Comparison of ENCODE assay signal across 23 cellular contexts in genomic region chr9:134789168-134789567, GRCh38.
"Had no signal": no experiment of that assay in that cellular context is flagged by ENCODE, and none has a peak within 500 bp of the region (broad histone marks: within the 10 kb centered on the region; RNA-seq: fewer than 3 reads in every experiment).

No MANE protein-coding gene starts in this region.

- H3K4me3 Mint-ChIP-seq: activated CD8-positive, alpha-beta T cell treated with anti-CD3 and anti-CD28 coated beads for 36 hours; activated naive CD8-positive, alpha-beta T cell treated with anti-CD3 and anti-CD28 coated beads, Interleukin-2, amount 10 ng/mL, durations not matched to agents 7 days and 5 days; activated T-helper 17 cell treated with anti-CD3 and anti-CD28 coated beads, Interleukin-2, amount 50 U/mL, for 72 hours; effector memory CD8-positive, alpha-beta T cell; naive thymus-derived CD8-positive, alpha-beta T cell had no signal

- H3K9me3 Mint-ChIP-seq: activated CD8-positive, alpha-beta T cell treated with anti-CD3 and anti-CD28 coated beads for 36 hours; activated naive CD8-positive, alpha-beta T cell treated with anti-CD3 and anti-CD28 coated beads, Interleukin-2, amount 10 ng/mL, durations not matched to agents 7 days and 5 days; activated T-helper 17 cell treated with anti-CD3 and anti-CD28 coated beads, Interleukin-2, amount 50 U/mL, for 72 hours; effector memory CD8-positive, alpha-beta T cell; naive thymus-derived CD8-positive, alpha-beta T cell had no signal

- H3K9me3 ChIP-seq: breast epithelium, neutrophil, transverse colon, vagina had no signal

- DNase-seq: activated CD4-positive, alpha-beta T cell treated with anti-CD3 and anti-CD28 coated beads for 48 hours; activated CD4-positive, CD25-positive, alpha-beta regulatory T cell; activated CD8-positive, alpha-beta T cell treated with anti-CD3 and anti-CD28 coated beads for 36 hours; activated naive CD4-positive, alpha-beta T cell; activated naive CD8-positive, alpha-beta T cell treated with anti-CD3 and anti-CD28 coated beads, Interleukin-2, amount 10 ng/mL, durations not matched to agents 7 days and 5 days; activated T-cell treated with anti-CD3 and anti-CD28 coated beads, Interleukin-2, amount 50 U/mL, for 1 hour; aorta; effector memory CD8-positive, alpha-beta T cell; foreskin fibroblast; hypothalamus; mesenchymal stem cell; naive thymus-derived CD8-positive, alpha-beta T cell; stimulated activated CD8-positive, alpha-beta memory T cell treated with anti-CD3 and anti-CD28 coated beads, Interleukin-4, amount 100 ng/mL, for 48 hours; stimulated activated naive CD4-positive, alpha-beta T cell treated with Interleukin-2 at 50 U/mL for 16 hours; T-helper 1 cell; T-helper 9 cell; transverse colon had no signal

- ATAC-seq: activated CD8-positive, alpha-beta T cell treated with anti-CD3 and anti-CD28 coated beads for 36 hours; activated T-helper 17 cell treated with anti-CD3 and anti-CD28 coated beads, Interleukin-2, amount 50 U/mL, for 72 hours; effector memory CD8-positive, alpha-beta T cell; naive thymus-derived CD8-positive, alpha-beta T cell; SK-N-SH treated with all-trans-retinoic acid at 6 μM for 48 hours had no signal

- H3K27ac ChIP-seq: neutrophil, parathyroid adenoma, vagina had no signal

- H3K27me3 Mint-ChIP-seq: activated CD8-positive, alpha-beta T cell treated with anti-CD3 and anti-CD28 coated beads for 36 hours had no signal

- H3K36me3 ChIP-seq: breast epithelium, neutrophil, transverse colon had no signal

- H3K27ac Mint-ChIP-seq: activated CD8-positive, alpha-beta T cell treated with anti-CD3 and anti-CD28 coated beads for 36 hours; activated naive CD8-positive, alpha-beta T cell treated with anti-CD3 and anti-CD28 coated beads, Interleukin-2, amount 10 ng/mL, durations not matched to agents 7 days and 5 days; activated T-helper 17 cell treated with anti-CD3 and anti-CD28 coated beads, Interleukin-2, amount 50 U/mL, for 72 hours; effector memory CD8-positive, alpha-beta T cell; naive thymus-derived CD8-positive, alpha-beta T cell had no signal

- H3K4me1 Mint-ChIP-seq: activated naive CD8-positive, alpha-beta T cell treated with anti-CD3 and anti-CD28 coated beads, Interleukin-2, amount 10 ng/mL, durations not matched to agents 7 days and 5 days; activated T-helper 17 cell treated with anti-CD3 and anti-CD28 coated beads, Interleukin-2, amount 50 U/mL, for 72 hours; naive thymus-derived CD8-positive, alpha-beta T cell had no signal

- H3K4me3 ChIP-seq: breast epithelium, transverse colon, vagina had no signal

- H3K36me3 Mint-ChIP-seq: activated naive CD8-positive, alpha-beta T cell treated with anti-CD3 and anti-CD28 coated beads, Interleukin-2, amount 10 ng/mL, durations not matched to agents 7 days and 5 days; naive thymus-derived CD8-positive, alpha-beta T cell had no signal

- H3K27me3 ChIP-seq: transverse colon, vagina had no signal

- H3K4me1 ChIP-seq: breast epithelium, parathyroid adenoma, transverse colon had no signal
